ENCODE assay signal across 21 cellular contexts in genomic region chrX:112849010-112849409, GRCh38. TPM values are rescaled to one million over a fixed set of nuclear protein-coding genes. Genes with fewer than 3 reads are reported as not detected.
DNase-seq lines count a peak whose midpoint lies in the region; ATAC-seq, FAIRE-seq and TF ChIP-seq lines count a peak whose summit lies in the region.
"Had no signal": no experiment of that assay in that cellular context is flagged by ENCODE, and none has a peak within 500 bp of the region (broad histone marks: within the 10 kb centered on the region; RNA-seq: fewer than 3 reads in every experiment).

No MANE protein-coding gene starts in this region.

- POLR2A ChIA-PET in MCF 10A (lab: Yijun Ruan, JAX), result no interaction called here

- no peak overlapping the region for H3K9ac ChIP-seq in mammary epithelial cell (ENCODE audit: insufficient read depth, low read length)
- H3K9ac ChIP-seq in astrocyte (ENCODE audit: low read length), result no peak overlapping the region

- H3K4me3 ChIP-seq in mammary epithelial cell (replicated peaks in 1 of 3; ENCODE audit: insufficient read depth in 1 of 3, low read depth in 2 of 3, low read length in 3 of 3), result no peak overlapping the region
- no peak overlapping the region for H3K4me3 ChIP-seq in astrocyte (ENCODE audit: insufficient read depth, low read depth, low read length)
- H3K4me3 ChIP-seq: breast epithelium, SK-N-MC, spleen had no signal

- H3K27ac ChIP-seq in mammary epithelial cell (ENCODE audit: insufficient read depth, low read depth, low read length) (no peak overlapping the region), astrocyte (ENCODE audit: low read depth, low read length) (no peak overlapping the region)
- H3K27ac ChIP-seq: breast epithelium, SK-N-MC, spleen had no signal

- DNase-seq in MCF 10A (ENCODE audit: unreplicated experiment) (peak; percentile 22), mammary epithelial cell (no peak), astrocyte (ENCODE audit: low read depth) (no peak), progenitor cell of endocrine pancreas (ENCODE audit: low spot score, unreplicated experiment) (no peak), SW480 (ENCODE audit: low spot score) (no peak), SKM-1 (lab: John Stamatoyannopoulos, UW; ENCODE audit: unreplicated experiment) (no peak), D721Med (ENCODE audit: insufficient read length, low spot score) (no peak)
- DNase-seq: activated CD4-positive, alpha-beta T cell treated with anti-CD3 and anti-CD28 coated beads, Interleukin-2, amount 50 U/mL, for 48 hours; activated T-cell treated with anti-CD3 and anti-CD28 coated beads, Interleukin-2, amount 50 U/mL, for 24 hours; Caco-2; hypothalamus; NCI-H1105 treated with DMSO at 0.1 percent for 48 hours; NCI-H345; spleen; stimulated activated naive CD8-positive, alpha-beta T cell treated with anti-CD3 and anti-CD28 coated beads, Interleukin-15, Interleukin-2, amounts not matched to agents 100 U/mL and 50 U/mL, for 24 hours had no signal

- no peaks in the 10 kb centered on the region for H3K4me1 ChIP-seq in mammary epithelial cell (ENCODE audit: insufficient read depth, low read length)
- peaks cover 3% of the 10 kb centered on the region for H3K4me1 ChIP-seq in astrocyte (ENCODE audit: insufficient read depth, low read length)
- H3K4me1 ChIP-seq: breast epithelium had no signal

- TF ChIP-seq CTCF in MCF 10A (IDR thresholded peaks at IDR 0.05; ENCODE audit: unreplicated experiment) (no peak), mammary epithelial cell (conservative IDR thresholded peaks at IDR 0.05 in 1 of 2, IDR thresholded peaks at IDR 0.05 in 1 of 2; ENCODE audit: extremely low read depth in 1 of 2, insufficient read depth in 1 of 2, low read depth in 1 of 2, low read length in 2 of 2) (no peak), astrocyte (IDR thresholded peaks at IDR 0.05; ENCODE audit: insufficient read depth, low read depth, low read length) (no peak), progenitor cell of endocrine pancreas (IDR thresholded peaks at IDR 0.05; ENCODE audit: unreplicated experiment) (no peak), D721Med (IDR thresholded peaks at IDR 0.05; ENCODE audit: insufficient read depth, missing control alignments) (no peak)

- dilution Hi-C loops in mammary epithelial cell (cut with HindIII; ENCODE audit: low sequenced_read_pairs), result no loop called here

- H3K9me3 Mint-ChIP-seq in MCF 10A (ENCODE audit: unreplicated experiment), result no peaks in the 10 kb centered on the region
- H3K9me3 Mint-ChIP-seq in astrocyte (ENCODE audit: unreplicated experiment), result no peaks in the 10 kb centered on the region
- peaks cover 3% of the 10 kb centered on the region for H3K9me3 Mint-ChIP-seq in progenitor cell of endocrine pancreas (ENCODE audit: low read depth)
- H3K9me3 Mint-ChIP-seq: activated naive CD4-positive, alpha-beta T cell treated with anti-CD3 and anti-CD28 coated beads, Interleukin-2, amount 50 U/mL, for 72 hours; activated T-cell treated with anti-CD3 and anti-CD28 coated beads, Interleukin-2, amount 50 U/mL, for 24 hours; IgD-negative memory B cell had no signal

- H3K27me3 Mint-ChIP-seq in MCF 10A (ENCODE audit: insufficient read depth, unreplicated experiment), result peaks cover 77% of the 10 kb centered on the region
- no peaks in the 10 kb centered on the region for H3K27me3 Mint-ChIP-seq in astrocyte (ENCODE audit: low read depth, unreplicated experiment)
- no peaks in the 10 kb centered on the region for H3K27me3 Mint-ChIP-seq in progenitor cell of endocrine pancreas
- H3K27me3 Mint-ChIP-seq: IgD-negative memory B cell had no signal

- H3K4me1 Mint-ChIP-seq in MCF 10A (ENCODE audit: insufficient read depth, unreplicated experiment), result peaks cover 20% of the 10 kb centered on the region
- peaks cover 16% of the 10 kb centered on the region for H3K4me1 Mint-ChIP-seq in astrocyte (ENCODE audit: low read depth, unreplicated experiment)
- peaks cover 77% of the 10 kb centered on the region for H3K4me1 Mint-ChIP-seq in progenitor cell of endocrine pancreas (ENCODE audit: low read depth)

- no peaks in the 10 kb centered on the region for H3K36me3 ChIP-seq in mammary epithelial cell (ENCODE audit: insufficient read depth, low read length)
- no peaks in the 10 kb centered on the region for H3K36me3 ChIP-seq in astrocyte (ENCODE audit: insufficient read depth, low read length)
- H3K36me3 ChIP-seq: breast epithelium, spleen had no signal

- H3K27me3 ChIP-seq in mammary epithelial cell (ENCODE audit: insufficient read depth, low read length), result peaks cover 4% of the 10 kb centered on the region
- no peaks in the 10 kb centered on the region for H3K27me3 ChIP-seq in astrocyte (ENCODE audit: insufficient read depth, low read length)
- H3K27me3 ChIP-seq: spleen had no signal

- intact Hi-C loops in MCF 10A (cut with micrococcal nuclease) (no loop called here), mammary epithelial cell (cut with micrococcal nuclease) (no loop called here)

- H3K27ac Mint-ChIP-seq in MCF 10A (ENCODE audit: low read depth, unreplicated experiment), result no peak overlapping the region
- no peak overlapping the region for H3K27ac Mint-ChIP-seq in astrocyte (ENCODE audit: unreplicated experiment)
- H3K27ac Mint-ChIP-seq in progenitor cell of endocrine pancreas, result peak overlapping the region; percentile 37
- H3K27ac Mint-ChIP-seq: activated naive CD4-positive, alpha-beta T cell treated with anti-CD3 and anti-CD28 coated beads, Interleukin-2, amount 50 U/mL, for 72 hours; activated T-cell treated with anti-CD3 and anti-CD28 coated beads, Interleukin-2, amount 50 U/mL, for 24 hours; IgD-negative memory B cell had no signal

- CTCF ChIA-PET in MCF 10A (lab: Yijun Ruan, JAX) (no interaction called here), mammary epithelial cell (lab: Charles Lee; ENCODE audit: low non-redundant PET) (no interaction called here)

- no peaks in the 10 kb centered on the region for H3K9me3 ChIP-seq in mammary epithelial cell (replicated peaks; ENCODE audit: insufficient read depth, low read length)
- no peaks in the 10 kb centered on the region for H3K9me3 ChIP-seq in astrocyte (ENCODE audit: insufficient read depth, low read depth, low read length)
- H3K9me3 ChIP-seq: breast epithelium, Caco-2, spleen had no signal

- peak; percentile 60 for FAIRE-seq in astrocyte (lab: Jason Lieb, UNC)
- no peak for FAIRE-seq in D721Med (lab: Jason Lieb, UNC)
- FAIRE-seq: urothelium cell line had no signal

- in situ Hi-C loops in mammary epithelial cell (cut with MboI; ENCODE audit: low sequenced_read_pairs in 2 of 2), result no loop called here

- H3K4me2 ChIP-seq in mammary epithelial cell (ENCODE audit: insufficient read depth, low read depth, low read length), result no peak overlapping the region
- no peak overlapping the region for H3K4me2 ChIP-seq in astrocyte (ENCODE audit: low read length)

- H3K4me3 Mint-ChIP-seq in MCF 10A (ENCODE audit: unreplicated experiment), result no peak overlapping the region
- H3K4me3 Mint-ChIP-seq in astrocyte (ENCODE audit: unreplicated experiment), result no peak overlapping the region
- H3K4me3 Mint-ChIP-seq in progenitor cell of endocrine pancreas (ENCODE audit: low read depth), result no peak overlapping the region
- H3K4me3 Mint-ChIP-seq: activated T-cell treated with anti-CD3 and anti-CD28 coated beads, Interleukin-2, amount 50 U/mL, for 24 hours; IgD-negative memory B cell had no signal

- peak; percentile 29 for ATAC-seq in HG03175 (IDR thresholded peaks at IDR 0.05; ENCODE audit: unreplicated experiment)
- ATAC-seq: activated naive CD4-positive, alpha-beta T cell treated with anti-CD3 and anti-CD28 coated beads, Interleukin-2, amount 50 U/mL, for 72 hours; stimulated activated naive CD8-positive, alpha-beta T cell treated with anti-CD3 and anti-CD28 coated beads, Interleukin-15, Interleukin-2, amounts not matched to agents 100 U/mL and 50 U/mL, for 24 hours had no signal

- H3K36me3 Mint-ChIP-seq in MCF 10A (ENCODE audit: insufficient read depth, unreplicated experiment), result no peaks in the 10 kb centered on the region
- no peaks in the 10 kb centered on the region for H3K36me3 Mint-ChIP-seq in astrocyte (ENCODE audit: low read depth, unreplicated experiment)
- peaks cover 2% of the 10 kb centered on the region for H3K36me3 Mint-ChIP-seq in progenitor cell of endocrine pancreas (ENCODE audit: insufficient read depth)
- H3K36me3 Mint-ChIP-seq: activated naive CD4-positive, alpha-beta T cell treated with anti-CD3 and anti-CD28 coated beads, Interleukin-2, amount 50 U/mL, for 72 hours; IgD-negative memory B cell had no signal

- no peaks in the 10 kb centered on the region for H4K20me1 ChIP-seq in mammary epithelial cell (ENCODE audit: insufficient read depth, low read length)
- no peaks in the 10 kb centered on the region for H4K20me1 ChIP-seq in astrocyte (ENCODE audit: insufficient read depth, low read length)

- H2AFZ ChIP-seq in mammary epithelial cell (ENCODE audit: low read depth, low read length) (no peak overlapping the region), astrocyte (ENCODE audit: low read depth, low read length) (no peak overlapping the region)

- BruUV-seq in MCF 10A (replicated peaks; lab: Mats Ljungman, UMichigan), result no TSS peak
- no TSS peak for BruUV-seq in mammary epithelial cell (replicated peaks; lab: Mats Ljungman, UMichigan)

- H3K79me2 ChIP-seq in mammary epithelial cell (ENCODE audit: insufficient read depth, low read length) (no peaks in the 10 kb centered on the region), astrocyte (ENCODE audit: insufficient read depth, low read length) (no peaks in the 10 kb centered on the region)

RNA-seq across cellular contexts. Expression of gene AMOT, which starts 8.4 kb away (rescaled TPM):
- 0.09 TPM in 1 of 2 replicates, not detected in the other for total RNA-seq in MCF 10A (2022)
- 1 to 10 TPM in 1 of 2 donors, under 1 TPM in 1; 0.09 to 2.7 TPM for total RNA-seq in mammary epithelial cell
- polyA plus RNA-seq in mammary epithelial cell, result 0.03 TPM
- polyA minus RNA-seq in mammary epithelial cell, result 0.36 TPM
- total RNA-seq in astrocyte, result 16.7 and 36.9 TPM in 2 replicates
- 444 and 494 TPM in 2 replicates for total RNA-seq in progenitor cell of endocrine pancreas

Comparison
In these comparisons a context has a peak if more than half of its experiments do, and no peak if none do; other contexts are left out.
1. RNA of gene AMOT, which starts 8.4 kb away (total RNA-seq): 444 to 494 TPM in progenitor cell of endocrine pancreas; 16.7 to 36.9 TPM in astrocyte, 0.09 to 2.7 TPM in mammary epithelial cell and 0.09 TPM in MCF 10A; every median in the first group is over 10 times any median in the second.